In the genomic region with DNA sequence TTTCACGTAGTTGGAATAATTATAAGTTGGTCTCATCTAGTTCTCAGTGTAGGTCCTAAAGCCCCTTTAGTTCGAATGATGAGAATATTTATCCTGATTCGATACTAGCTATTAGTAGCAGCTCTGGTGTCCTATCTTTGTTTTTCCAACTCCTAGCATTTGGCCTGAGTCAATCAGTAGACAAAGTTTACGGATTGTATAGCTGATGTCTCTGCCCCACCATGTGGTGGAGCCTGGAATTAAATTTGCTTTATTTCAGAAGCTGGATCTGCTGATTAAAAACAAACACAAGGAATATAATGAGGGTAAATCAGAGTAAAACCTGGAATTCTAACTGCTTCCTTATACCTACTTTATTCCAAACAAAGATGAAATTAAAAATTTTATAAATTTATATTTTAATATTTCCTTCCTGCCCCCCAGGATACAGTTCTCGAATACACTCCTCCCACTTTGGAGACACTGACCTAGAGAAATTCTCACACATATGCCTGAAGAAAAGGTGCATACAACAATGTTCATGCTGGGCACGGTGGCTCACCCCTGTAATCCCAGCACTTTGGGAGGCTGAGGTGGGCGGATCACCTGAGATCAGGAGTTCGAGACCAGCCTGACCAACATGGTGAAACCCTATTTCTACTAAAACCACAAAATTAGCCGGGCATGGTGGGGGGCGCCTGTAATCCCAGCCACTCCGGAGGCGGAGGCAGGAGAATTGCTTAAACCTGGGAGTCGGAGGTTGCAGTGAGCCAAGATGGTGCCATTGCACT, we compare ENCODE assay signal across 1 cellular context.
TF ChIP-seq lines count a peak whose summit lies in the region.

No MANE protein-coding gene starts in this region.

TF ChIP-seq in HepG2, 621 proteins besides CTCF, POLR2A, EP300 and RAD21 (continued from another document and continues in another):
- TF ChIP-seq, protein P1, sequence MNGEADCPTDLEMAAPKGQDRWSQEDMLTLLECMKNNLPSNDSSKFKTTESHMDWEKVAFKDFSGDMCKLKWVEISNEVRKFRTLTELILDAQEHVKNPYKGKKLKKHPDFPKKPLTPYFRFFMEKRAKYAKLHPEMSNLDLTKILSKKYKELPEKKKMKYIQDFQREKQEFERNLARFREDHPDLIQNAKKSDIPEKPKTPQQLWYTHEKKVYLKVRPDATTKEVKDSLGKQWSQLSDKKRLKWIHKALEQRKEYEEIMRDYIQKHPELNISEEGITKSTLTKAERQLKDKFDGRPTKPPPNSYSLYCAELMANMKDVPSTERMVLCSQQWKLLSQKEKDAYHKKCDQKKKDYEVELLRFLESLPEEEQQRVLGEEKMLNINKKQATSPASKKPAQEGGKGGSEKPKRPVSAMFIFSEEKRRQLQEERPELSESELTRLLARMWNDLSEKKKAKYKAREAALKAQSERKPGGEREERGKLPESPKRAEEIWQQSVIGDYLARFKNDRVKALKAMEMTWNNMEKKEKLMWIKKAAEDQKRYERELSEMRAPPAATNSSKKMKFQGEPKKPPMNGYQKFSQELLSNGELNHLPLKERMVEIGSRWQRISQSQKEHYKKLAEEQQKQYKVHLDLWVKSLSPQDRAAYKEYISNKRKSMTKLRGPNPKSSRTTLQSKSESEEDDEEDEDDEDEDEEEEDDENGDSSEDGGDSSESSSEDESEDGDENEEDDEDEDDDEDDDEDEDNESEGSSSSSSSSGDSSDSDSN (CRISPR knock-in tag; IDR thresholded peaks at IDR 0.05): no peak
- TF ChIP-seq IRF2 (CRISPR knock-in tag; IDR thresholded peaks at IDR 0.05): peak; percentile 63; the same call in 1 of the 2 replicates
- no peak for TF ChIP-seq PRMT3 (CRISPR knock-in tag; IDR thresholded peaks at IDR 0.05; ENCODE audit: borderline replicate concordance, low read depth)
- TF ChIP-seq E2F5 (CRISPR knock-in tag; conservative IDR thresholded peaks at IDR 0.05): no peak
- no peak for TF ChIP-seq PBX3 (CRISPR knock-in tag; IDR thresholded peaks at IDR 0.05; ENCODE audit: borderline replicate concordance)
- no peak for TF ChIP-seq ZNF17 (CRISPR knock-in tag; IDR thresholded peaks at IDR 0.05)
- TF ChIP-seq ZKSCAN8 (CRISPR knock-in tag; IDR thresholded peaks at IDR 0.05; ENCODE audit: borderline replicate concordance): no peak
- no peak for TF ChIP-seq TEAD3 (CRISPR knock-in tag; optimal IDR thresholded peaks at IDR 0.05; ENCODE audit: borderline replicate concordance)
- no peak for TF ChIP-seq TBX2 (CRISPR knock-in tag; IDR thresholded peaks at IDR 0.05; ENCODE audit: borderline replicate concordance)
- TF ChIP-seq ZNF12 (CRISPR knock-in tag; IDR thresholded peaks at IDR 0.05): no peak; the same call in 1 of the 2 replicates
- TF ChIP-seq PCBP2 (optimal IDR thresholded peaks at IDR 0.05; ENCODE audit: low read depth, low read length, poor library complexity, severe bottlenecking): no peak
- no peak for TF ChIP-seq ZNF296 (CRISPR knock-in tag; conservative IDR thresholded peaks at IDR 0.05)
- no peak for TF ChIP-seq EHMT2 (IDR thresholded peaks at IDR 0.05; ENCODE audit: borderline replicate concordance, low read depth, low read length)
- TF ChIP-seq, protein P2, sequence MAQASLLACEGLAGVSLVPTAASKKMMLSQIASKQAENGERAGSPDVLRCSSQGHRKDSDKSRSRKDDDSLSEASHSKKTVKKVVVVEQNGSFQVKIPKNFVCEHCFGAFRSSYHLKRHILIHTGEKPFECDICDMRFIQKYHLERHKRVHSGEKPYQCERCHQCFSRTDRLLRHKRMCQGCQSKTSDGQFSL (CRISPR knock-in tag; IDR thresholded peaks at IDR 0.05): no peak
- TF ChIP-seq ATF3 (CRISPR knock-in tag; IDR thresholded peaks at IDR 0.05): no peak
- TF ChIP-seq TRIM24 (CRISPR knock-in tag; IDR thresholded peaks at IDR 0.05): no peak
- peak; percentile 50 to 84; a peak in 3 of 4 replicates for TF ChIP-seq HMGXB4 (CRISPR knock-in tag; IDR thresholded peaks at IDR 0.05; ENCODE audit: borderline replicate concordance in 1 of 2, low read depth in 1 of 2)
- no peak; the same call in 1 of the 2 replicates for TF ChIP-seq TFDP2 (CRISPR knock-in tag; IDR thresholded peaks at IDR 0.05)
- peak; percentile 56; the same call in 1 of the 2 replicates for TF ChIP-seq ZMYM4 (CRISPR knock-in tag; IDR thresholded peaks at IDR 0.05)
- TF ChIP-seq FOXP1 (IDR thresholded peaks at IDR 0.05): no peak
- TF ChIP-seq FOXP1 (CRISPR knock-in tag; IDR thresholded peaks at IDR 0.05): no peak
- no peak for TF ChIP-seq FOXJ3 (CRISPR knock-in tag; IDR thresholded peaks at IDR 0.05; ENCODE audit: borderline replicate concordance)
- TF ChIP-seq ZBTB49 (CRISPR knock-in tag; IDR thresholded peaks at IDR 0.05; ENCODE audit: borderline replicate concordance): no peak
- no peak for TF ChIP-seq ZSCAN29 (CRISPR knock-in tag; conservative IDR thresholded peaks at IDR 0.05)
- TF ChIP-seq XBP1 (CRISPR knock-in tag; IDR thresholded peaks at IDR 0.05): no peak
- 0 out of 2 replicates have a peak, but pooled peaks have one; percentile 22 for TF ChIP-seq REL (CRISPR knock-in tag; conservative IDR thresholded peaks at IDR 0.05)
- TF ChIP-seq, protein P3, sequence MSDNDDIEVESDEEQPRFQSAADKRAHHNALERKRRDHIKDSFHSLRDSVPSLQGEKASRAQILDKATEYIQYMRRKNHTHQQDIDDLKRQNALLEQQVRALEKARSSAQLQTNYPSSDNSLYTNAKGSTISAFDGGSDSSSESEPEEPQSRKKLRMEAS (IDR thresholded peaks at IDR 0.05): no peak
- peak; percentile 40; the same call in 1 of the 2 replicates for TF ChIP-seq MIER3 (CRISPR knock-in tag; IDR thresholded peaks at IDR 0.05; ENCODE audit: borderline replicate concordance)
- no peak for TF ChIP-seq RBM22 (optimal IDR thresholded peaks at IDR 0.05; ENCODE audit: low read length)
- no peak for TF ChIP-seq ZBTB46 (CRISPR knock-in tag; IDR thresholded peaks at IDR 0.05; ENCODE audit: borderline replicate concordance)
- no peak for TF ChIP-seq ZNF549 (CRISPR knock-in tag; IDR thresholded peaks at IDR 0.05)
- TF ChIP-seq ZNF121 (CRISPR knock-in tag; IDR thresholded peaks at IDR 0.05): no peak
- TF ChIP-seq SAP130 (CRISPR knock-in tag; IDR thresholded peaks at IDR 0.05; ENCODE audit: low read depth): peak; percentile 38; the same call in 1 of the 2 replicates
- no peak for TF ChIP-seq ATF6 (CRISPR knock-in tag; conservative IDR thresholded peaks at IDR 0.05)
- no peak for TF ChIP-seq GABPA (IDR thresholded peaks at IDR 0.05; ENCODE audit: low read depth, low read length)
- TF ChIP-seq GABPA (CRISPR knock-in tag; IDR thresholded peaks at IDR 0.05; ENCODE audit: low read depth): no peak
- TF ChIP-seq GLI4 (CRISPR knock-in tag; IDR thresholded peaks at IDR 0.05; ENCODE audit: borderline replicate concordance): no peak
- no peak for TF ChIP-seq POLR2G (IDR thresholded peaks at IDR 0.05; ENCODE audit: low read depth, low read length)
- TF ChIP-seq RXRA (CRISPR knock-in tag; IDR thresholded peaks at IDR 0.05): no peak
- TF ChIP-seq ZNF770 (CRISPR knock-in tag; IDR thresholded peaks at IDR 0.05): no peak
- TF ChIP-seq ZNF460 (CRISPR knock-in tag; IDR thresholded peaks at IDR 0.05; ENCODE audit: borderline replicate concordance): no peak; the same call in 1 of the 2 replicates
- no peak for TF ChIP-seq ARHGAP35 (CRISPR knock-in tag; IDR thresholded peaks at IDR 0.05; ENCODE audit: borderline replicate concordance)
- TF ChIP-seq HMG20B (CRISPR knock-in tag; conservative IDR thresholded peaks at IDR 0.05): no peak
